In genomic region chr5:164783-165182, GRCh38 we compare ENCODE assay signal across 6 cellular contexts. TPM values are rescaled to one million over a fixed set of nuclear protein-coding genes. Genes with fewer than 3 reads are reported as not detected.
"Had no signal": no experiment of that assay in that cellular context is flagged by ENCODE, and none has a peak within 500 bp of the region (broad histone marks: within the 10 kb centered on the region; RNA-seq: fewer than 3 reads in every experiment).

No MANE protein-coding gene starts in this region.

RNA-seq across cellular contexts. Expression of gene LRRC14B, which starts 26.5 kb away (rescaled TPM):
- total RNA-seq: K562, M059J, PC-9, RPMI7951, SJCRH30, SK-MEL-5 had no signal
- polyA plus RNA-seq: K562 had no signal
